ENCODE assay signal across 8 cellular contexts in genomic region chr6:108526739-108527174, GRCh38. TPM values are rescaled to one million over a fixed set of nuclear protein-coding genes. Genes with fewer than 3 reads are reported as not detected.
DNase-seq lines count a peak whose midpoint lies in the region; ATAC-seq and TF ChIP-seq lines count a peak whose summit lies in the region.

No MANE protein-coding gene starts in this region.

- H3K4me2 ChIP-seq in OCI-LY3 (ENCODE audit: low read length), result no peak overlapping the region

- H3K36me3 ChIP-seq in OCI-LY3 (replicated peaks; ENCODE audit: low read depth, low read length), result no peaks in the 10 kb centered on the region

- DNase-seq in Ammon's horn (ENCODE audit: low spot score) (peak; percentile 52), GM20000 (ENCODE audit: low spot score) (peak; percentile 39), epithelial cell of esophagus (ENCODE audit: low read depth) (peak; percentile 55), putamen (ENCODE audit: low spot score) (no peak), mesenteric fat pad (ENCODE audit: low spot score) (no peak), GM19240 (ENCODE audit: insufficient read length, low spot score) (no peak)
- DNase-seq in natural killer cell treated with Interleukin-12 subunit alpha and Interleukin-12 subunit beta and Interleukin-15 and Interleukin-18, amount 100 ng/mL, for 72 hours (ENCODE audit: low spot score), result no peak

- no peaks in the 10 kb centered on the region for H3K27me3 Mint-ChIP-seq in natural killer cell treated with Interleukin-12 subunit alpha and Interleukin-12 subunit beta and Interleukin-15 and Interleukin-18, amount 100 ng/mL, for 72 hours

- H3K79me2 ChIP-seq in OCI-LY3 (ENCODE audit: low read length), result no peaks in the 10 kb centered on the region

- no peak overlapping the region for H2AFZ ChIP-seq in OCI-LY3 (ENCODE audit: low read depth, low read length)

- H3K4me3 ChIP-seq in OCI-LY3 (ENCODE audit: low read length), result no peak overlapping the region
- no peak overlapping the region for H3K4me3 ChIP-seq in epithelial cell of esophagus (ENCODE audit: low read length)

- ATAC-seq in natural killer cell treated with Interleukin-12 subunit alpha and Interleukin-12 subunit beta and Interleukin-15 and Interleukin-18, amount 100 ng/mL, for 72 hours, result peak; percentile 27 to 28

- H3K9me3 ChIP-seq in OCI-LY3 (ENCODE audit: insufficient read depth, low read length), result no peaks in the 10 kb centered on the region

- H3K4me1 ChIP-seq in OCI-LY3 (ENCODE audit: low read length), result peaks cover 20% of the 10 kb centered on the region

- H3K27me3 ChIP-seq in OCI-LY3 (ENCODE audit: low read depth, low read length), result no peaks in the 10 kb centered on the region

- H3K4me1 Mint-ChIP-seq in natural killer cell treated with Interleukin-12 subunit alpha and Interleukin-12 subunit beta and Interleukin-15 and Interleukin-18, amount 100 ng/mL, for 72 hours (ENCODE audit: low read depth in 2 of 2), result no peaks in the 10 kb centered on the region

- TF ChIP-seq CTCF in GM20000 (IDR thresholded peaks at IDR 0.05; ENCODE audit: extremely low read depth, missing control alignments), result peak; percentile 63
- TF ChIP-seq CTCF in OCI-LY3 (IDR thresholded peaks at IDR 0.05; ENCODE audit: low read depth, low read length), result peak; percentile 61
- peak; percentile 82 for TF ChIP-seq CTCF in epithelial cell of esophagus (IDR thresholded peaks at IDR 0.05; ENCODE audit: insufficient read depth, low read depth, low read length, missing control alignments)

- H3K27ac Mint-ChIP-seq in natural killer cell treated with Interleukin-12 subunit alpha and Interleukin-12 subunit beta and Interleukin-15 and Interleukin-18, amount 100 ng/mL, for 72 hours, result no peak overlapping the region

- H3K9ac ChIP-seq in OCI-LY3 (ENCODE audit: low read length), result no peak overlapping the region

- no peaks in the 10 kb centered on the region for H4K20me1 ChIP-seq in OCI-LY3 (ENCODE audit: insufficient read depth, low read length)

- no peaks in the 10 kb centered on the region for H3K36me3 Mint-ChIP-seq in natural killer cell treated with Interleukin-12 subunit alpha and Interleukin-12 subunit beta and Interleukin-15 and Interleukin-18, amount 100 ng/mL, for 72 hours

- H3K27ac ChIP-seq in OCI-LY3 (ENCODE audit: low read length), result no peak overlapping the region

- no peaks in the 10 kb centered on the region for H3K9me3 Mint-ChIP-seq in natural killer cell treated with Interleukin-12 subunit alpha and Interleukin-12 subunit beta and Interleukin-15 and Interleukin-18, amount 100 ng/mL, for 72 hours

- H3K4me3 Mint-ChIP-seq in natural killer cell treated with Interleukin-12 subunit alpha and Interleukin-12 subunit beta and Interleukin-15 and Interleukin-18, amount 100 ng/mL, for 72 hours, result no peak overlapping the region

RNA-seq across cellular contexts. Expression of gene FOXO3, which starts 34.0 kb away (rescaled TPM):
- 10 to 100 TPM; 17.8 to 20.6 TPM for total RNA-seq in natural killer cell treated with Interleukin-12 subunit alpha and Interleukin-12 subunit beta and Interleukin-15 and Interleukin-18, amount 100 ng/mL, for 72 hours
- total RNA-seq in mesenteric fat pad, result 94.0 TPM

Comparison
In these comparisons a context has a peak if more than half of its experiments do, and no peak if none do; other contexts are left out.
1. DNase-seq: peak in Ammon's horn (single experiment), GM20000 (single experiment) and epithelial cell of esophagus (single experiment); none in natural killer cell treated with Interleukin-12 subunit alpha and Interleukin-12 subunit beta and Interleukin-15 and Interleukin-18, amount 100 ng/mL, for 72 hours (single experiment), putamen (single experiment), mesenteric fat pad (single experiment) and GM19240 (single experiment).
2. Peak in every context shown above with its lines, with median percentiles within 50 percentile points of each other: CTCF ChIP-seq.